In genomic region chr6:117326396-117326795, GRCh38 we compare ENCODE assay signal across 15 cellular contexts.
DNase-seq lines count a peak whose midpoint lies in the region; ATAC-seq and TF ChIP-seq lines count a peak whose summit lies in the region.
"Had no signal": no experiment of that assay in that cellular context is flagged by ENCODE, and none has a peak within 500 bp of the region (broad histone marks: within the 10 kb centered on the region; RNA-seq: fewer than 3 reads in every experiment).

No MANE protein-coding gene starts in this region.

- H3K9me3 ChIP-seq in PC-3 (ENCODE audit: low read length) (no peaks in the 10 kb centered on the region), MM.1S (replicated peaks; ENCODE audit: insufficient read depth, low read length) (no peaks in the 10 kb centered on the region), hepatocyte (ENCODE audit: low read depth) (no peaks in the 10 kb centered on the region)

- in situ Hi-C loops in brain microvascular endothelial cell (cut with HindIII; ENCODE audit: low pct_ligation_motif_present, low sequenced_read_pairs), result no loop called here

- intact Hi-C loops in PC-3 (cut with micrococcal nuclease), result no loop called here

- POLR2A ChIA-PET in PC-3 (lab: Charles Lee; ENCODE audit: unreplicated experiment), result no interaction called here

- H3K9me2 ChIP-seq in PC-3 (replicated peaks; ENCODE audit: low read length) (no peaks in the 10 kb centered on the region), MM.1S (replicated peaks; ENCODE audit: insufficient read depth, low read length) (no peaks in the 10 kb centered on the region), hepatocyte (replicated peaks; ENCODE audit: insufficient read depth) (no peaks in the 10 kb centered on the region)

- no peak for ATAC-seq in PC-3
- ATAC-seq: CD8-positive, alpha-beta T cell had no signal

- 71% methylated on average over 1 of the region's 1 CpG for WGBS in hepatocyte (ENCODE audit: low lambda C conversion rate, missing lambda C conversion rate)

- no TSS peak for BruUV-seq in PC-3 (replicated peaks; lab: Mats Ljungman, UMichigan)

- H3K4me3 ChIP-seq in PC-3 (ENCODE audit: low read length) (no peak overlapping the region), foreskin fibroblast (ENCODE audit: low read depth in 1 of 2, low read length in 2 of 2) (no peak overlapping the region), MM.1S (ENCODE audit: low read length) (no peak overlapping the region), hepatocyte (no peak overlapping the region), brain microvascular endothelial cell (ENCODE audit: low read depth, low read length) (no peak overlapping the region)

- no peak overlapping the region for H3K27ac ChIP-seq in PC-3 (ENCODE audit: low read length)
- H3K27ac ChIP-seq in MM.1S (ENCODE audit: low read length), result no peak overlapping the region
- H3K27ac ChIP-seq in hepatocyte, result no peak overlapping the region
- no peak overlapping the region for H3K27ac ChIP-seq in brain microvascular endothelial cell
- H3K27ac ChIP-seq: 22Rv1, HL-60 had no signal

- H3K27me3 ChIP-seq in PC-3 (ENCODE audit: low read length) (no peaks in the 10 kb centered on the region), MM.1S (replicated peaks; ENCODE audit: insufficient read depth, low read length) (no peaks in the 10 kb centered on the region), hepatocyte (no peaks in the 10 kb centered on the region), brain microvascular endothelial cell (replicated peaks) (no peaks in the 10 kb centered on the region)

- no peak overlapping the region for H3K9ac ChIP-seq in PC-3 (ENCODE audit: low read length)
- H3K9ac ChIP-seq in MM.1S (ENCODE audit: low read length), result no peak overlapping the region

- H3K79me2 ChIP-seq in PC-3 (ENCODE audit: low read length) (no peaks in the 10 kb centered on the region), MM.1S (ENCODE audit: low read length) (no peaks in the 10 kb centered on the region), hepatocyte (no peaks in the 10 kb centered on the region)

- H4K20me1 ChIP-seq in PC-3 (ENCODE audit: low read length), result no peaks in the 10 kb centered on the region
- no peaks in the 10 kb centered on the region for H4K20me1 ChIP-seq in MM.1S (ENCODE audit: insufficient read depth, low read length)
- no peaks in the 10 kb centered on the region for H4K20me1 ChIP-seq in hepatocyte (ENCODE audit: insufficient read depth, poor library complexity, severe bottlenecking)

- CTCF ChIA-PET in PC-3 (lab: Charles Lee), result no interaction called here

- H3K4me1 ChIP-seq in PC-3 (ENCODE audit: insufficient read depth, low read length) (no peaks in the 10 kb centered on the region; the same call in 1 of the 2 replicates), MM.1S (ENCODE audit: low read length) (no peaks in the 10 kb centered on the region), hepatocyte (ENCODE audit: insufficient read depth) (no peaks in the 10 kb centered on the region)

- no peak for TF ChIP-seq CTCF in PC-3 (conservative IDR thresholded peaks at IDR 0.05; ENCODE audit: low read depth, low read length)
- TF ChIP-seq CTCF in foreskin fibroblast (IDR thresholded peaks at IDR 0.05; ENCODE audit: low read depth, low read length), result no peak
- no peak for TF ChIP-seq CTCF in MM.1S (IDR thresholded peaks at IDR 0.05; ENCODE audit: low read length)
- no peak for TF ChIP-seq CTCF in hepatocyte (IDR thresholded peaks at IDR 0.05; ENCODE audit: poor library complexity)
- TF ChIP-seq CTCF in brain microvascular endothelial cell (IDR thresholded peaks at IDR 0.05; ENCODE audit: low read depth, low read length, missing control alignments), result no peak

- H3K36me3 ChIP-seq in PC-3 (ENCODE audit: low read depth, low read length), result no peaks in the 10 kb centered on the region
- H3K36me3 ChIP-seq in MM.1S (replicated peaks; ENCODE audit: insufficient read depth, low read length), result no peaks in the 10 kb centered on the region
- H3K36me3 ChIP-seq in hepatocyte (replicated peaks; ENCODE audit: insufficient read depth, low read depth), result no peaks in the 10 kb centered on the region
- H3K36me3 ChIP-seq in brain microvascular endothelial cell (replicated peaks), result no peaks in the 10 kb centered on the region

- no peaks in the 10 kb centered on the region for H3F3A ChIP-seq in PC-3 (ENCODE audit: low read length, unreplicated experiment)
- no peaks in the 10 kb centered on the region for H3F3A ChIP-seq in MM.1S (ENCODE audit: insufficient read depth, low read length)

- H3K4me2 ChIP-seq in PC-3 (ENCODE audit: low read length) (no peak overlapping the region), MM.1S (ENCODE audit: low read depth, low read length) (no peak overlapping the region), hepatocyte (no peak overlapping the region)

- H2AFZ ChIP-seq in PC-3 (ENCODE audit: low read length), result no peak overlapping the region
- no peak overlapping the region for H2AFZ ChIP-seq in MM.1S (ENCODE audit: low read length)
- no peak overlapping the region for H2AFZ ChIP-seq in hepatocyte

- DNase-seq in Daoy (ENCODE audit: low read depth) (peak; percentile 69), LHCN-M2 (ENCODE audit: low read depth) (peak; percentile 29), PC-3 (peak; percentile 23), foreskin fibroblast (peak; percentile 4 to 59), MM.1S (no peak), amygdala (lab: John Stamatoyannopoulos, UW) (no peak), hepatocyte (ENCODE audit: low spot score) (no peak), brain microvascular endothelial cell (no peak)
- DNase-seq: CD8-positive, alpha-beta T cell; COR-L47; DMS153; DMS79 treated with DMSO at 0.1 percent for 48 hours; GF-D8 had no signal

Comparison
In these comparisons a context has a peak if more than half of its experiments do, and no peak if none do; other contexts are left out.
1. DNase-seq: peak in Daoy (single experiment), LHCN-M2 (single experiment), PC-3 (single experiment) and foreskin fibroblast (2 of 2); none in MM.1S (single experiment), amygdala (0 of 56), hepatocyte (single experiment) and brain microvascular endothelial cell (single experiment).